Comparison of ENCODE assay signal across 8 cellular contexts in genomic region chr3:57910988-57911387, GRCh38.
A peak's percentile ranks its signal among the peaks of the same experiment; 100 is the strongest.
DNase-seq lines count a peak whose midpoint lies in the region; ATAC-seq and TF ChIP-seq lines count a peak whose summit lies in the region.

No MANE protein-coding gene starts in this region.

- TF ChIP-seq CTCF in left ventricle myocardium inferior (IDR thresholded peaks at IDR 0.05; ENCODE audit: borderline replicate concordance) (peak; percentile 29), fibroblast of mammary gland (conservative IDR thresholded peaks at IDR 0.05; ENCODE audit: control insufficient read depth, insufficient read depth, low read depth, low read length) (peak; percentile 43), upper lobe of right lung (IDR thresholded peaks at IDR 0.05) (peak; percentile 32)

- H3K9me3 ChIP-seq in left ventricle myocardium inferior (replicated peaks): no peaks in the 10 kb centered on the region
- no peaks in the 10 kb centered on the region for H3K9me3 ChIP-seq in upper lobe of right lung

- intact Hi-C loops in left ventricle myocardium inferior (cut with micrococcal nuclease) (no loop called here), Right ventricle myocardium superior (cut with DNase I) (no loop called here), upper lobe of right lung (cut with DNase I) (no loop called here)

- no peak for ATAC-seq in Right ventricle myocardium superior (ENCODE audit: poor library complexity)
- no peak for ATAC-seq in upper lobe of right lung
- no peak for ATAC-seq in HG03280 (IDR thresholded peaks at IDR 0.05; ENCODE audit: unreplicated experiment)
- ATAC-seq in HG03025 (IDR thresholded peaks at IDR 0.05; ENCODE audit: low FRiP score, unreplicated experiment): no peak

- H3K36me3 ChIP-seq in left ventricle myocardium inferior (peaks cover 92% of the 10 kb centered on the region), upper lobe of right lung (peaks cover 60% of the 10 kb centered on the region)

- H3K27ac ChIP-seq in left ventricle myocardium inferior (replicated peaks) (no peak overlapping the region), upper lobe of right lung (no peak overlapping the region)

- H3K27me3 ChIP-seq in left ventricle myocardium inferior (ENCODE audit: low read depth) (no peaks in the 10 kb centered on the region), upper lobe of right lung (no peaks in the 10 kb centered on the region)

- no peak for DNase-seq in left ventricle myocardium inferior
- no peak for DNase-seq in Right ventricle myocardium superior
- peak; percentile 40 for DNase-seq in RKO (ENCODE audit: low spot score)
- DNase-seq in fibroblast of mammary gland (ENCODE audit: low read depth): no peak
- no peak for DNase-seq in upper lobe of right lung
- no peak for DNase-seq in nucleus accumbens (lab: John Stamatoyannopoulos, UW)

- peaks cover 11% of the 10 kb centered on the region for H3K4me1 ChIP-seq in left ventricle myocardium inferior
- no peaks in the 10 kb centered on the region for H3K4me1 ChIP-seq in upper lobe of right lung

- no peak overlapping the region for H3K4me3 ChIP-seq in left ventricle myocardium inferior
- H3K4me3 ChIP-seq in fibroblast of mammary gland (ENCODE audit: control insufficient read depth, low read depth, low read length): no peak overlapping the region
- H3K4me3 ChIP-seq in upper lobe of right lung: no peak overlapping the region
